ENCODE assay signal across 16 cellular contexts in genomic region chr13:23349127-23349897, GRCh38.
DNase-seq lines count a peak whose midpoint lies in the region; FAIRE-seq and TF ChIP-seq lines count a peak whose summit lies in the region.
"Had no signal": no experiment of that assay in that cellular context is flagged by ENCODE, and none has a peak within 500 bp of the region (broad histone marks: within the 10 kb centered on the region; RNA-seq: fewer than 3 reads in every experiment).

No MANE protein-coding gene starts in this region.

- DNase-seq in GM04504 (ENCODE audit: low read depth) (peak; percentile 20), coronary artery (ENCODE audit: low spot score) (no peak), neural crest cell (ENCODE audit: low read depth, low spot score) (no peak), SHP77 treated with DMSO at 0.1 percent for 48 hours (lab: John Stamatoyannopoulos, UW) (no peak), NCI-H2029 treated with DMSO at 0.1 percent for 48 hours (lab: John Stamatoyannopoulos, UW) (no peak), GM12892 (ENCODE audit: insufficient read length) (no peak)
- DNase-seq in stimulated activated CD8-positive, alpha-beta memory T cell treated with anti-CD3 and anti-CD28 coated beads, Interleukin-4, amount 100 ng/mL, for 48 hours = no peak
- DNase-seq: activated gamma-delta T cell, AML-193, heart right ventricle, NCI-H2029 had no signal

- H3K4me3 ChIP-seq in ACC112 (ENCODE audit: low read depth, low read length) (no peak overlapping the region), coronary artery (no peak overlapping the region)
- H3K4me3 ChIP-seq: heart right ventricle, SJSA1, vagina had no signal

- H3K27ac Mint-ChIP-seq in neural crest cell (ENCODE audit: unreplicated experiment) = peak overlapping the region; percentile 40
- H3K27ac Mint-ChIP-seq: natural killer cell treated with Interleukin-12 subunit alpha and Interleukin-12 subunit beta and Interleukin-15 and Interleukin-18, amount 100 ng/mL, for 72 hours had no signal

- no peaks in the 10 kb centered on the region for H3K27me3 ChIP-seq in ACC112 (ENCODE audit: insufficient read depth, low read length)
- H3K27me3 ChIP-seq: heart right ventricle, SJSA1, vagina had no signal

- H3K36me3 Mint-ChIP-seq in neural crest cell (ENCODE audit: low read depth) = peaks cover 53% of the 10 kb centered on the region

- peaks cover 22% of the 10 kb centered on the region for H3K4me1 Mint-ChIP-seq in neural crest cell

- peak overlapping the region; percentile 14 for H3K27ac ChIP-seq in ACC112 (ENCODE audit: low read depth, low read length)
- peak overlapping the region; percentile 13 to 31 for H3K27ac ChIP-seq in coronary artery
- H3K27ac ChIP-seq: SJSA1, vagina had no signal

- H3K4me1 ChIP-seq in ACC112 (ENCODE audit: control insufficient read depth, insufficient read depth, low read length, unreplicated experiment) = peaks cover 23% of the 10 kb centered on the region
- H3K4me1 ChIP-seq: SJSA1 had no signal

- TF ChIP-seq POLR2A in GM12892 (IDR thresholded peaks at IDR 0.05; ENCODE audit: low read depth, low read length) = no peak

- H2AFZ ChIP-seq in ACC112 (ENCODE audit: low read length, unreplicated experiment) = no peak overlapping the region

- H3K36me3 ChIP-seq in ACC112 (ENCODE audit: insufficient read depth, low read length) = peaks cover 51% of the 10 kb centered on the region

- H3K27me3 Mint-ChIP-seq in neural crest cell (ENCODE audit: low read depth) = no peaks in the 10 kb centered on the region
- H3K27me3 Mint-ChIP-seq: natural killer cell treated with Interleukin-12 subunit alpha and Interleukin-12 subunit beta and Interleukin-15 and Interleukin-18, amount 100 ng/mL, for 72 hours had no signal

- no peak for FAIRE-seq in GM12892 (lab: Jason Lieb, UNC)
- FAIRE-seq: colon had no signal

- peaks cover 2% of the 10 kb centered on the region for H3K9me3 Mint-ChIP-seq in neural crest cell
- H3K9me3 Mint-ChIP-seq: natural killer cell treated with Interleukin-12 subunit alpha and Interleukin-12 subunit beta and Interleukin-15 and Interleukin-18, amount 100 ng/mL, for 72 hours had no signal

- H3K79me2 ChIP-seq in ACC112 (ENCODE audit: control insufficient read depth, insufficient read depth, low read length, unreplicated experiment) = peaks cover 48% of the 10 kb centered on the region

- TF ChIP-seq CTCF in coronary artery (IDR thresholded peaks at IDR 0.05) (no peak), neural crest cell (conservative IDR thresholded peaks at IDR 0.05) (no peak)

- H3K4me3 Mint-ChIP-seq in neural crest cell = no peak overlapping the region
- H3K4me3 Mint-ChIP-seq: natural killer cell treated with Interleukin-12 subunit alpha and Interleukin-12 subunit beta and Interleukin-15 and Interleukin-18, amount 100 ng/mL, for 72 hours had no signal
